ENCODE assay signal across 15 cellular contexts in the genomic region with DNA sequence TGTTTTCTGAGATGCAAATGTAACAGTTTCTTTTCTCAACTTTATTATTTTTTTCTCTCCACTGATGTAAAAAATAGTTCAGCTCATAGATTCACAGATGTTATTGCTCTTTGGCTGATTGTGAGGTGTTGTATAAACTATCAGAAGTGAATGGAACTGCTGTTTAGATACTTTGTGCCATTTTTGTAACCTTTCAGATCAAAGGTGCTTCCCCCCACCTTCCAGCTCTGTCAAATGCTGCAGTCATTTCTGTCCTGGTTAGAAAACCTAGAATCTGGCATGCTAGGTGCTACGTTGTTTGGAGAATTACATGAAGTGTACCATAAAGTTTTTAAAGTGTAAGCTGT. TPM values are rescaled to one million over a fixed set of nuclear protein-coding genes. Genes with fewer than 3 reads are reported as not detected.
DNase-seq lines count a peak whose midpoint lies in the region; ATAC-seq, FAIRE-seq and TF ChIP-seq lines count a peak whose summit lies in the region.
"Had no signal": no experiment of that assay in that cellular context is flagged by ENCODE, and none has a peak within 500 bp of the region (broad histone marks: within the 10 kb centered on the region; RNA-seq: fewer than 3 reads in every experiment).

No MANE protein-coding gene starts in this region.

- H3K4me3 ChIP-seq in CD8-positive, alpha-beta memory T cell (ENCODE audit: low read length), result no peak overlapping the region
- H3K4me3 ChIP-seq in small intestine (ENCODE audit: low read depth in 1 of 2, low read length in 2 of 2), result no peak overlapping the region
- H3K4me3 ChIP-seq in thyroid gland (replicated peaks in 1 of 3), result no peak overlapping the region

- H3K27ac Mint-ChIP-seq in CD8-positive, alpha-beta memory T cell, result peak overlapping the region in 7 of 8 donors; percentile 22 to 90 (median 75)
- H3K27ac Mint-ChIP-seq in activated CD8-positive, alpha-beta T cell treated with anti-CD3 and anti-CD28 coated beads, Interleukin-2, amount 10 ng/mL, durations not matched to agents 7 days and 5 days, result peak overlapping the region; percentile 83

- no peaks in the 10 kb centered on the region for H3K36me3 ChIP-seq in CD8-positive, alpha-beta memory T cell (ENCODE audit: insufficient read depth, low read length)
- H3K36me3 ChIP-seq in small intestine (ENCODE audit: control insufficient read depth in 2 of 2, insufficient read depth in 2 of 2, low read length in 2 of 2), result no peaks in the 10 kb centered on the region
- H3K36me3 ChIP-seq in thyroid gland, result no peaks in the 10 kb centered on the region

- intact Hi-C loops in thyroid gland (cut with DNase I), result no loop called here

- no peak for TF ChIP-seq CTCF in thyroid gland (IDR thresholded peaks at IDR 0.05)

- no peaks in the 10 kb centered on the region for H3K9me3 Mint-ChIP-seq in CD8-positive, alpha-beta memory T cell
- H3K9me3 Mint-ChIP-seq in activated CD8-positive, alpha-beta T cell treated with anti-CD3 and anti-CD28 coated beads, Interleukin-2, amount 10 ng/mL, durations not matched to agents 7 days and 5 days (ENCODE audit: insufficient read depth), result no peaks in the 10 kb centered on the region
- H3K9me3 Mint-ChIP-seq: type B pancreatic cell had no signal

- ATAC-seq in GM18520 (IDR thresholded peaks at IDR 0.05; ENCODE audit: unreplicated experiment), result peak; percentile 16
- ATAC-seq in HG02870 (IDR thresholded peaks at IDR 0.05; ENCODE audit: unreplicated experiment), result peak; percentile 27
- ATAC-seq in activated CD8-positive, alpha-beta T cell treated with anti-CD3 and anti-CD28 coated beads, Interleukin-2, amount 10 ng/mL, durations not matched to agents 7 days and 5 days, result no peak

- H3K4me1 ChIP-seq in CD8-positive, alpha-beta memory T cell (ENCODE audit: insufficient read depth, low read length), result peaks cover 57% of the 10 kb centered on the region
- H3K4me1 ChIP-seq in small intestine (ENCODE audit: control insufficient read depth in 2 of 2, insufficient read depth in 1 of 2, low read depth in 1 of 2, low read length in 1 of 2), result peaks cover 0 to 6% of the 10 kb centered on the region in 2 donors
- peaks cover 29 to 44% of the 10 kb centered on the region in 2 donors for H3K4me1 ChIP-seq in thyroid gland

- no peak overlapping the region for H3K27ac ChIP-seq in CD8-positive, alpha-beta memory T cell (ENCODE audit: low read depth, low read length)
- H3K27ac ChIP-seq in small intestine (ENCODE audit: low read depth in 1 of 2, low read length in 1 of 2) (no peak overlapping the region), thyroid gland (no peak overlapping the region)
- H3K27ac ChIP-seq: C4-2B, HL-60 had no signal

- CTCF ChIA-PET in CD8-positive, alpha-beta memory T cell (lab: Charles Lee), result interaction anchor here (1.2 to 5.9 kb wide), 10 partner anchors 9 to 273 kb away, joined by 4 to 48 read pairs (median 10); a partner anchor contains a TSS
- CTCF ChIA-PET in activated CD8-positive, alpha-beta T cell treated with anti-CD3 and anti-CD28 coated beads, Interleukin-2, amount 10 ng/mL, durations not matched to agents 7 days and 5 days (lab: Charles Lee), result interaction anchor here (0.6 to 13.4 kb wide), 18 partner anchors 8 to 496 kb away, joined by 3 to 270 read pairs (median 5); no protein-coding TSS in a partner anchor

- peak overlapping the region in 6 of 7 donors; percentile 15 to 89 (median 55) for H3K4me3 Mint-ChIP-seq in CD8-positive, alpha-beta memory T cell
- peak overlapping the region; percentile 32 for H3K4me3 Mint-ChIP-seq in activated CD8-positive, alpha-beta T cell treated with anti-CD3 and anti-CD28 coated beads, Interleukin-2, amount 10 ng/mL, durations not matched to agents 7 days and 5 days

- peaks cover 64 to 73% (median 69%) of the 10 kb centered on the region in 3 donors for H3K4me1 Mint-ChIP-seq in CD8-positive, alpha-beta memory T cell
- peaks cover 82% of the 10 kb centered on the region for H3K4me1 Mint-ChIP-seq in activated CD8-positive, alpha-beta T cell treated with anti-CD3 and anti-CD28 coated beads, Interleukin-2, amount 10 ng/mL, durations not matched to agents 7 days and 5 days (ENCODE audit: low read depth)

- FAIRE-seq in small intestine (lab: Jason Lieb, UNC), result no peak

- no peaks in the 10 kb centered on the region for H3K36me3 Mint-ChIP-seq in CD8-positive, alpha-beta memory T cell
- peaks cover 12% of the 10 kb centered on the region for H3K36me3 Mint-ChIP-seq in activated CD8-positive, alpha-beta T cell treated with anti-CD3 and anti-CD28 coated beads, Interleukin-2, amount 10 ng/mL, durations not matched to agents 7 days and 5 days (ENCODE audit: low read depth)
- H3K36me3 Mint-ChIP-seq: type B pancreatic cell had no signal

- DNase-seq in CD8-positive, alpha-beta memory T cell, result no peak
- no peak for DNase-seq in activated CD8-positive, alpha-beta T cell treated with anti-CD3 and anti-CD28 coated beads, Interleukin-2, amount 10 ng/mL, durations not matched to agents 7 days and 5 days
- DNase-seq in small intestine (no peak), inferior parietal cortex (ENCODE audit: extremely low spot score) (no peak), pons (ENCODE audit: low spot score) (no peak), thyroid gland (no peak)
- DNase-seq: GOT3, mammary epithelial cell, MV-4-11, NCI-H510A had no signal

- H3K9me3 ChIP-seq in CD8-positive, alpha-beta memory T cell (ENCODE audit: low read length), result no peaks in the 10 kb centered on the region
- H3K9me3 ChIP-seq in small intestine (ENCODE audit: control insufficient read depth, low read depth) (no peaks in the 10 kb centered on the region), thyroid gland (no peaks in the 10 kb centered on the region)

- no peak for TF ChIP-seq POLR2A in thyroid gland (IDR thresholded peaks at IDR 0.05)

- POLR2A ChIA-PET in CD8-positive, alpha-beta memory T cell (lab: Charles Lee), result interaction anchor here (2.3 to 4.9 kb wide), 2 partner anchors 21 to 168 kb away, joined by 12 to 42 read pairs; a partner anchor contains a TSS
- POLR2A ChIA-PET in activated CD8-positive, alpha-beta T cell treated with anti-CD3 and anti-CD28 coated beads, Interleukin-2, amount 10 ng/mL, durations not matched to agents 7 days and 5 days (lab: Charles Lee), result interaction anchor here (0.8 to 2.8 kb wide), 7 partner anchors 21 to 424 kb away, joined by 3 to 23 read pairs (median 10); a partner anchor contains a TSS

- H3K27me3 ChIP-seq in CD8-positive, alpha-beta memory T cell (ENCODE audit: insufficient read depth, low read length, poor library complexity, severe bottlenecking), result no peaks in the 10 kb centered on the region
- H3K27me3 ChIP-seq in small intestine (ENCODE audit: control insufficient read depth in 2 of 2, insufficient read depth in 2 of 2, low read length in 2 of 2) (no peaks in the 10 kb centered on the region), thyroid gland (no peaks in the 10 kb centered on the region)

- H3K27me3 Mint-ChIP-seq in CD8-positive, alpha-beta memory T cell, result peaks cover 0 to 2% of the 10 kb centered on the region in 2 donors
- H3K27me3 Mint-ChIP-seq in activated CD8-positive, alpha-beta T cell treated with anti-CD3 and anti-CD28 coated beads, Interleukin-2, amount 10 ng/mL, durations not matched to agents 7 days and 5 days (ENCODE audit: low read depth), result no peaks in the 10 kb centered on the region

- WGBS in small intestine, 3 donors, result 11 to 42% (median 24%) methylated on average over 1 of the region's 1 CpG
- WGBS in thyroid gland, 2 donors, result 72 to 88% methylated on average over 1 of the region's 1 CpG

RNA-seq across cellular contexts. Expression of a gene that starts 1.7 kb away (rescaled TPM):
- 10 to 100 TPM in 1 of 2 experiments, 1 to 10 TPM in 1; 9.8 to 10.3 TPM for total RNA-seq in CD8-positive, alpha-beta memory T cell
- 8.2 TPM for polyA plus RNA-seq in CD8-positive, alpha-beta memory T cell
- total RNA-seq in activated CD8-positive, alpha-beta T cell treated with anti-CD3 and anti-CD28 coated beads, Interleukin-2, amount 10 ng/mL, durations not matched to agents 7 days and 5 days, result 10 to 100 TPM; 40.8 to 41.4 TPM
- 10 to 100 TPM; 11.6 to 21.6 (median 18.1) TPM for polyA plus RNA-seq in small intestine
- 10 to 100 TPM; 50.0 to 89.8 (median 78.4) TPM for total RNA-seq in thyroid gland

RNA-seq across cellular contexts. Expression of a gene that starts 53.2 kb away (rescaled TPM):
- total RNA-seq in CD8-positive, alpha-beta memory T cell, result 100 to 1,000 TPM; 197 to 203 TPM
- polyA plus RNA-seq in CD8-positive, alpha-beta memory T cell, result 191 TPM
- 100 to 1,000 TPM; 210 to 221 TPM for total RNA-seq in activated CD8-positive, alpha-beta T cell treated with anti-CD3 and anti-CD28 coated beads, Interleukin-2, amount 10 ng/mL, durations not matched to agents 7 days and 5 days
- 10 to 100 TPM; 22.4 to 61.6 (median 32.7) TPM for polyA plus RNA-seq in small intestine
- 100 to 1,000 TPM; 367 to 431 (median 417) TPM for total RNA-seq in thyroid gland
